ENCODE assay signal across 8 cellular contexts in genomic region chr16:50879873-50880695, GRCh38.
DNase-seq lines count a peak whose midpoint lies in the region; TF ChIP-seq lines count a peak whose summit lies in the region.
"Had no signal": no experiment of that assay in that cellular context is flagged by ENCODE, and none has a peak within 500 bp of the region (broad histone marks: within the 10 kb centered on the region; RNA-seq: fewer than 3 reads in every experiment).

No MANE protein-coding gene starts in this region.

- no peak for TF ChIP-seq RAD21 in Ishikawa (IDR thresholded peaks at IDR 0.05; ENCODE audit: low read depth)

- peak; percentile 70; the same call in 1 of the 2 replicates for TF ChIP-seq EP300 in Ishikawa (IDR thresholded peaks at IDR 0.05; ENCODE audit: borderline replicate concordance)

- peak; percentile 13 to 73 for DNase-seq in NCI-H526 (lab: John Stamatoyannopoulos, UW)
- peak; percentile 56 for DNase-seq in globus pallidus (ENCODE audit: low spot score)
- peak; percentile 42 for DNase-seq in pons (ENCODE audit: low spot score)
- DNase-seq in hippocampal formation (lab: John Stamatoyannopoulos, UW) = no peak
- no peak for DNase-seq in activated naive CD4-positive, alpha-beta T cell treated with anti-CD3 and anti-CD28 coated beads, Interleukin-2, amount 50 U/mL, for 16 hours
- DNase-seq in NK-92 treated with Interleukin-12 subunit alpha and Interleukin-12 subunit beta, amount 100 ng/mL, for 24 hours (lab: John Stamatoyannopoulos, UW) = no peak
- DNase-seq: T-helper 9 cell had no signal

TF ChIP-seq in Ishikawa, 13 proteins besides CTCF, POLR2A, EP300 and RAD21:
- TF ChIP-seq TCF12 (IDR thresholded peaks at IDR 0.05; ENCODE audit: low read depth) (peak; percentile 72), FOXM1 (IDR thresholded peaks at IDR 0.05; ENCODE audit: borderline replicate concordance, low read depth) (no peak; the same call in 1 of the 2 replicates), ZBTB7A (IDR thresholded peaks at IDR 0.05; ENCODE audit: low read depth) (no peak), MAX (IDR thresholded peaks at IDR 0.05) (no peak; the same call in 1 of the 2 replicates), NFIC (IDR thresholded peaks at IDR 0.05) (peak; percentile 63), YY1 (IDR thresholded peaks at IDR 0.05; ENCODE audit: low read depth) (no peak), REST (IDR thresholded peaks at IDR 0.05; ENCODE audit: low read depth) (no peak), CEBPB (IDR thresholded peaks at IDR 0.05) (peak; percentile 84), CREB1 (IDR thresholded peaks at IDR 0.05; ENCODE audit: low read depth) (0 out of 2 replicates have a peak, but pooled peaks have one; percentile 22), EGR1 (IDR thresholded peaks at IDR 0.05) (no peak), TAF1 (IDR thresholded peaks at IDR 0.05; ENCODE audit: low read depth) (0 out of 2 replicates have a peak, but pooled peaks have one; percentile 28), TEAD4 (IDR thresholded peaks at IDR 0.05) (peak; percentile 22; the same call in 1 of the 2 replicates), USF1 (IDR thresholded peaks at IDR 0.05) (no peak)

Comparison
In these comparisons a context has a peak if more than half of its experiments do, and no peak if none do; other contexts are left out.
1. DNase-seq: peak in NCI-H526 (2 of 2), globus pallidus (single experiment) and pons (single experiment); none in hippocampal formation (0 of 2), activated naive CD4-positive, alpha-beta T cell treated with anti-CD3 and anti-CD28 coated beads, Interleukin-2, amount 50 U/mL, for 16 hours (single experiment) and NK-92 treated with Interleukin-12 subunit alpha and Interleukin-12 subunit beta, amount 100 ng/mL, for 24 hours (single experiment).